ENCODE assay signal across 8 cellular contexts in the genomic region with DNA sequence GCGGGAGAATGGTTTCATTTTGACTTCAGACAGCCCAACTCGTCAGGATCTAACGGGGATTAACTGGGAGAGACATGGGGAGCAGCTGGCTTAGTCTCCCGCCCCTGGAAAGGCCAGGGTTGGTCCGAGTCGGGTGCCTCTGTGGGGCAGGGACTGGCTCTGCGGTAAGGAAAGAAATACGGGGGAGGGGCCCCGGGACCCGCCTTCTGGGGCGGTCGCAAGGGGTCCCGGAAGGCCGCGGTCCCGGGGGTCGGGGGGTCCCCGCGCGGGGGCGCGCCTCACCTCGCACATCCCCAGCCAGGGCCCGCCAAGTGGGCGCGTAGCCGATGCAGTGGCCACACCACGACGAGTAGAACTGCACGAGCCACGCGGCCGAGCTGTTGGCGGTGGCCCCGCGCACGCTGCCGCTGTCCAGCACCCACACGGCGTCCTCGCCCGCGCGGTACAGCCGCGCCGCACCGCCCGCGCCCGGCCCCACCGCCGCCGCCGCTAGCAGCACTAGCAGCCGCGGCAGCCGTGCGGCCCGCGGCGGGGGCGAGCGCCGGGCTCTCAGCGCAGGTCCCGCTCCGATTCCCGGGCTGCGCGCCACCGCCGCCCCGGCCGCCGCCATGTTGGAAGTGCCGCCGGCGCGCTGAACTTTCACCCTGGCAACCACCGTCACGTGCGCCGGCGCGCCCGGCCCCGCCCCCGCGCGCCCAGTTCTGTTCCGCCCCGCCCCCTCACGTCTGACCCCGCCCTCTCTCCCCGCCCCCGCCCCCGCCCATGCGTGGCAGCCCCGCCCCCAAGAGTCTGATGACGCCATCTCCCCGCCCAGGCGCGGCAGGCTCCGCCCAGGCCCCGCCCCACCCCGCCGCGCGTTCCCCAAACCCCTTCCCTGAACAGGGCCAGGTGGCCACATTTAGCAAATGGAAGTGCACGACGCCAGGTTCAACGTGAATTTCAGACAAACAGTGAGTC. TPM values are rescaled to one million over a fixed set of nuclear protein-coding genes. Genes with fewer than 3 reads are reported as not detected.
A peak's percentile ranks its signal among the peaks of the same experiment; 100 is the strongest.
DNase-seq lines count a peak whose midpoint lies in the region; ATAC-seq and TF ChIP-seq lines count a peak whose summit lies in the region.

A gene with protein sequence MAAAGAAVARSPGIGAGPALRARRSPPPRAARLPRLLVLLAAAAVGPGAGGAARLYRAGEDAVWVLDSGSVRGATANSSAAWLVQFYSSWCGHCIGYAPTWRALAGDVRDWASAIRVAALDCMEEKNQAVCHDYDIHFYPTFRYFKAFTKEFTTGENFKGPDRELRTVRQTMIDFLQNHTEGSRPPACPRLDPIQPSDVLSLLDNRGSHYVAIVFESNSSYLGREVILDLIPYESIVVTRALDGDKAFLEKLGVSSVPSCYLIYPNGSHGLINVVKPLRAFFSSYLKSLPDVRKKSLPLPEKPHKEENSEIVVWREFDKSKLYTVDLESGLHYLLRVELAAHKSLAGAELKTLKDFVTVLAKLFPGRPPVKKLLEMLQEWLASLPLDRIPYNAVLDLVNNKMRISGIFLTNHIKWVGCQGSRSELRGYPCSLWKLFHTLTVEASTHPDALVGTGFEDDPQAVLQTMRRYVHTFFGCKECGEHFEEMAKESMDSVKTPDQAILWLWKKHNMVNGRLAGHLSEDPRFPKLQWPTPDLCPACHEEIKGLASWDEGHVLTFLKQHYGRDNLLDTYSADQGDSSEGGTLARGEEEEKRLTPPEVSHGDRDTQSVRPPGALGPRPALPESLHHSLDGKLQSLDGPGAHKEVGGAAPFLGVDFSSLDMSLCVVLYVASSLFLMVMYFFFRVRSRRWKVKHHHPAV (minus strand): TSS at position 619 of the 957 bp plus-strand sequence. CDS start 9 bp downstream, at position 610.

- H3K4me3 ChIP-seq in Caco-2 (ENCODE audit: low read depth, low read length), result peak within 1 kb of the TSS; percentile 92

- H3K4me1 Mint-ChIP-seq in Caco-2 (ENCODE audit: low read depth, unreplicated experiment), result peaks cover 22% of the 10 kb centered on the region
- H3K4me1 Mint-ChIP-seq in activated naive CD4-positive, alpha-beta T cell treated with anti-CD3 and anti-CD28 coated beads, Interleukin-2, amount 10 ng/mL, durations not matched to agents 7 days and 5 days, result peaks cover 30% of the 10 kb centered on the region

- POLR2A ChIA-PET in Caco-2 (lab: Charles Lee), result no interaction called here

- peak within 1 kb of the TSS; percentile 97 for H3K4me3 Mint-ChIP-seq in Caco-2 (ENCODE audit: unreplicated experiment)
- peak within 1 kb of the TSS; percentile 94 for H3K4me3 Mint-ChIP-seq in activated naive CD4-positive, alpha-beta T cell treated with anti-CD3 and anti-CD28 coated beads, Interleukin-2, amount 10 ng/mL, durations not matched to agents 7 days and 5 days

- H3K9me3 ChIP-seq in Caco-2, result no peaks in the 10 kb centered on the region

- peak; percentile 31 for ATAC-seq in GM21619 (IDR thresholded peaks at IDR 0.05; ENCODE audit: unreplicated experiment)
- ATAC-seq in SK-N-SH treated with all-trans-retinoic acid at 6 μM for 48 hours, result peak; percentile 81

- CTCF ChIA-PET in Caco-2 (lab: Charles Lee), result interaction anchor here (0.6 to 0.7 kb wide), 2 partner anchors 22 to 126 kb away, joined by 3 to 6 read pairs; no protein-coding TSS in a partner anchor
- CTCF ChIA-PET in activated naive CD4-positive, alpha-beta T cell treated with anti-CD3 and anti-CD28 coated beads, Interleukin-2, amount 10 ng/mL, durations not matched to agents 7 days and 5 days (lab: Charles Lee), result no interaction called here

- peak within 1 kb of the TSS; percentile 94 for H3K27ac Mint-ChIP-seq in Caco-2 (ENCODE audit: unreplicated experiment)
- H3K27ac Mint-ChIP-seq in activated naive CD4-positive, alpha-beta T cell treated with anti-CD3 and anti-CD28 coated beads, Interleukin-2, amount 10 ng/mL, durations not matched to agents 7 days and 5 days, result peak within 1 kb of the TSS; percentile 90

- BruUV-seq in Caco-2 (replicated peaks; lab: Mats Ljungman, UMichigan), result no TSS peak

- H3K36me3 Mint-ChIP-seq in Caco-2 (ENCODE audit: insufficient read depth, unreplicated experiment), result peaks cover 7% of the 10 kb centered on the region
- H3K36me3 Mint-ChIP-seq in activated naive CD4-positive, alpha-beta T cell treated with anti-CD3 and anti-CD28 coated beads, Interleukin-2, amount 10 ng/mL, durations not matched to agents 7 days and 5 days, result peaks cover 2% of the 10 kb centered on the region

- no peaks in the 10 kb centered on the region for H3K27me3 ChIP-seq in Caco-2 (replicated peaks; ENCODE audit: control insufficient read depth, insufficient read depth, low read length)

- H3K36me3 ChIP-seq in Caco-2 (ENCODE audit: control insufficient read depth, insufficient read depth, low read length), result no peaks in the 10 kb centered on the region

- H3K27me3 Mint-ChIP-seq in Caco-2 (ENCODE audit: insufficient read depth, unreplicated experiment), result no peaks in the 10 kb centered on the region
- H3K27me3 Mint-ChIP-seq in activated naive CD4-positive, alpha-beta T cell treated with anti-CD3 and anti-CD28 coated beads, Interleukin-2, amount 10 ng/mL, durations not matched to agents 7 days and 5 days, result peaks cover 23% of the 10 kb centered on the region

- DNase-seq in Caco-2 (peak; percentile 80 to 85), M059J (ENCODE audit: low read depth) (peak; percentile 63), globus pallidus (ENCODE audit: low spot score) (peak; percentile 77), occipital lobe (lab: John Stamatoyannopoulos, UW) (peak; percentile 82), superior temporal gyrus (ENCODE audit: extremely low spot score) (peak; percentile 73)
- DNase-seq in activated naive CD4-positive, alpha-beta T cell treated with anti-CD3 and anti-CD28 coated beads, Interleukin-2, amount 10 ng/mL, durations not matched to agents 7 days and 5 days, result peak; percentile 86

- peaks cover 13% of the 10 kb centered on the region for H3K4me1 ChIP-seq in Caco-2

- no peaks in the 10 kb centered on the region for H3K9me3 Mint-ChIP-seq in Caco-2 (ENCODE audit: unreplicated experiment)
- no peaks in the 10 kb centered on the region for H3K9me3 Mint-ChIP-seq in activated naive CD4-positive, alpha-beta T cell treated with anti-CD3 and anti-CD28 coated beads, Interleukin-2, amount 10 ng/mL, durations not matched to agents 7 days and 5 days

- intact Hi-C loops in Caco-2 (cut with micrococcal nuclease; ENCODE audit: unreplicated experiment), result no loop called here

- no peak for TF ChIP-seq CTCF in Caco-2 (IDR thresholded peaks at IDR 0.05; ENCODE audit: insufficient read depth in 1 of 2, low read depth in 1 of 2, low read length in 1 of 2, severe bottlenecking in 1 of 2, unreplicated experiment in 1 of 2)

TF ChIP-seq in SK-N-SH treated with all-trans-retinoic acid at 6 μM for 48 hours, 23 proteins besides CTCF, POLR2A, EP300 and RAD21:
- TF ChIP-seq CSDC2 (CRISPR knock-in tag; IDR thresholded peaks at IDR 0.05) (no peak), ZNF565 (CRISPR knock-in tag; conservative IDR thresholded peaks at IDR 0.05; ENCODE audit: low read depth) (no peak), BACH2 (CRISPR knock-in tag; IDR thresholded peaks at IDR 0.05; ENCODE audit: borderline replicate concordance) (no peak), ZNF8 (CRISPR knock-in tag; IDR thresholded peaks at IDR 0.05) (no peak)
- TF ChIP-seq, protein P1, sequence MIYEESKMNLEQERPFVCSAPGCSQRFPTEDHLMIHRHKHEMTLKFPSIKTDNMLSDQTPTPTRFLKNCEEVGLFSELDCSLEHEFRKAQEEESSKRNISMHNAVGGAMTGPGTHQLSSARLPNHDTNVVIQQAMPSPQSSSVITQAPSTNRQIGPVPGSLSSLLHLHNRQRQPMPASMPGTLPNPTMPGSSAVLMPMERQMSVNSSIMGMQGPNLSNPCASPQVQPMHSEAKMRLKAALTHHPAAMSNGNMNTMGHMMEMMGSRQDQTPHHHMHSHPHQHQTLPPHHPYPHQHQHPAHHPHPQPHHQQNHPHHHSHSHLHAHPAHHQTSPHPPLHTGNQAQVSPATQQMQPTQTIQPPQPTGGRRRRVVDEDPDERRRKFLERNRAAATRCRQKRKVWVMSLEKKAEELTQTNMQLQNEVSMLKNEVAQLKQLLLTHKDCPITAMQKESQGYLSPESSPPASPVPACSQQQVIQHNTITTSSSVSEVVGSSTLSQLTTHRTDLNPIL (CRISPR knock-in tag; IDR thresholded peaks at IDR 0.05; ENCODE audit: low read depth), result no peak
- TF ChIP-seq, protein P2, sequence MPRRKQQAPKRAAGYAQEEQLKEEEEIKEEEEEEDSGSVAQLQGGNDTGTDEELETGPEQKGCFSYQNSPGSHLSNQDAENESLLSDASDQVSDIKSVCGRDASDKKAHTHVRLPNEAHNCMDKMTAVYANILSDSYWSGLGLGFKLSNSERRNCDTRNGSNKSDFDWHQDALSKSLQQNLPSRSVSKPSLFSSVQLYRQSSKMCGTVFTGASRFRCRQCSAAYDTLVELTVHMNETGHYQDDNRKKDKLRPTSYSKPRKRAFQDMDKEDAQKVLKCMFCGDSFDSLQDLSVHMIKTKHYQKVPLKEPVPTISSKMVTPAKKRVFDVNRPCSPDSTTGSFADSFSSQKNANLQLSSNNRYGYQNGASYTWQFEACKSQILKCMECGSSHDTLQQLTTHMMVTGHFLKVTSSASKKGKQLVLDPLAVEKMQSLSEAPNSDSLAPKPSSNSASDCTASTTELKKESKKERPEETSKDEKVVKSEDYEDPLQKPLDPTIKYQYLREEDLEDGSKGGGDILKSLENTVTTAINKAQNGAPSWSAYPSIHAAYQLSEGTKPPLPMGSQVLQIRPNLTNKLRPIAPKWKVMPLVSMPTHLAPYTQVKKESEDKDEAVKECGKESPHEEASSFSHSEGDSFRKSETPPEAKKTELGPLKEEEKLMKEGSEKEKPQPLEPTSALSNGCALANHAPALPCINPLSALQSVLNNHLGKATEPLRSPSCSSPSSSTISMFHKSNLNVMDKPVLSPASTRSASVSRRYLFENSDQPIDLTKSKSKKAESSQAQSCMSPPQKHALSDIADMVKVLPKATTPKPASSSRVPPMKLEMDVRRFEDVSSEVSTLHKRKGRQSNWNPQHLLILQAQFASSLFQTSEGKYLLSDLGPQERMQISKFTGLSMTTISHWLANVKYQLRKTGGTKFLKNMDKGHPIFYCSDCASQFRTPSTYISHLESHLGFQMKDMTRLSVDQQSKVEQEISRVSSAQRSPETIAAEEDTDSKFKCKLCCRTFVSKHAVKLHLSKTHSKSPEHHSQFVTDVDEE (CRISPR knock-in tag; IDR thresholded peaks at IDR 0.05), result no peak

RNA-seq across cellular contexts. Expression of the gene that starts here (rescaled TPM):
- total RNA-seq in Caco-2 (2022), result 26.9 and 29.6 TPM in 2 replicates
- 7.1 and 20.1 TPM in 2 replicates for total RNA-seq in M059J (2014; rRNA removed; shearing (Covaris generic))
- 8.1 TPM for total RNA-seq in occipital lobe

Comparison
In these comparisons a context has a peak if more than half of its experiments do, and no peak if none do; other contexts are left out.
1. Peak in every context shown above with its lines: DNase-seq, ATAC-seq and H3K4me3 ChIP-seq.